13 cellular contexts compared by ENCODE assay signal in genomic region chr2:236816197-236817170, GRCh38.
DNase-seq lines count a peak whose midpoint lies in the region; ATAC-seq and TF ChIP-seq lines count a peak whose summit lies in the region.
"Had no signal": no experiment of that assay in that cellular context is flagged by ENCODE, and none has a peak within 500 bp of the region (broad histone marks: within the 10 kb centered on the region; RNA-seq: fewer than 3 reads in every experiment).

No MANE protein-coding gene starts in this region.

- peak; percentile 28 for DNase-seq in activated CD8-positive, alpha-beta memory T cell treated with anti-CD3 and anti-CD28 coated beads for 24 hours
- no peak for DNase-seq in activated CD8-positive, alpha-beta memory T cell treated with anti-CD3 and anti-CD28 coated beads, Interleukin-2, amount 10 ng/mL, durations not matched to agents 7 days and 5 days
- no peak for DNase-seq in neuronal stem cell (ENCODE audit: low spot score)
- DNase-seq in vagina (ENCODE audit: extremely low spot score in 2 of 2) = peak; percentile 79 to 81
- DNase-seq in anterior cingulate cortex (lab: John Stamatoyannopoulos, UW) = no peak
- DNase-seq in left colon = no peak
- DNase-seq: Caco-2; CD8-positive, alpha-beta memory T cell; DMS53; GF-D8 had no signal

- H2AFZ ChIP-seq in neuronal stem cell (ENCODE audit: low read length) = no peak overlapping the region

- H3K4me2 ChIP-seq in neuronal stem cell (ENCODE audit: insufficient read depth, low read length, poor library complexity, severe bottlenecking) = no peak overlapping the region

- intact Hi-C loops in vagina (cut with DNase I) (no loop called here), left colon (cut with DNase I, micrococcal nuclease) (no loop called here)

- no peaks in the 10 kb centered on the region for H3K36me3 Mint-ChIP-seq in activated CD8-positive, alpha-beta memory T cell treated with anti-CD3 and anti-CD28 coated beads, Interleukin-2, amount 10 ng/mL, durations not matched to agents 7 days and 5 days
- no peaks in the 10 kb centered on the region for H3K36me3 Mint-ChIP-seq in activated T-helper 17 cell treated with anti-CD3 and anti-CD28 coated beads, Interleukin-2, amount 50 U/mL, for 72 hours (ENCODE audit: low read depth)
- H3K36me3 Mint-ChIP-seq: CD8-positive, alpha-beta memory T cell had no signal

- H2BK15ac ChIP-seq in neuronal stem cell (ENCODE audit: low read length) = no peak overlapping the region

- H3K14ac ChIP-seq in neuronal stem cell (ENCODE audit: low read length) = peak overlapping the region; percentile 12

- H3K9me3 Mint-ChIP-seq in activated CD8-positive, alpha-beta memory T cell treated with anti-CD3 and anti-CD28 coated beads, Interleukin-2, amount 10 ng/mL, durations not matched to agents 7 days and 5 days (ENCODE audit: low read depth) = no peaks in the 10 kb centered on the region
- H3K9me3 Mint-ChIP-seq in activated T-helper 17 cell treated with anti-CD3 and anti-CD28 coated beads, Interleukin-2, amount 50 U/mL, for 72 hours = no peaks in the 10 kb centered on the region

- H2BK12ac ChIP-seq in neuronal stem cell (ENCODE audit: low read length) = no peak overlapping the region

- H3K4me1 ChIP-seq in neuronal stem cell (ENCODE audit: control insufficient read depth in 2 of 2, insufficient read depth in 1 of 2, low read depth in 1 of 2, low read length in 2 of 2) (peaks cover 0 to 6% of the 10 kb centered on the region in 2 donors), vagina (no peaks in the 10 kb centered on the region)
- H3K4me1 ChIP-seq: Caco-2, HAP-1 had no signal

- no peak overlapping the region for H3K4me3 Mint-ChIP-seq in activated CD8-positive, alpha-beta memory T cell treated with anti-CD3 and anti-CD28 coated beads, Interleukin-2, amount 10 ng/mL, durations not matched to agents 7 days and 5 days
- H3K4me3 Mint-ChIP-seq in activated T-helper 17 cell treated with anti-CD3 and anti-CD28 coated beads, Interleukin-2, amount 50 U/mL, for 72 hours = no peak overlapping the region
- H3K4me3 Mint-ChIP-seq: CD8-positive, alpha-beta memory T cell had no signal

- H3K36me3 ChIP-seq in neuronal stem cell (replicated peaks in 1 of 2; ENCODE audit: control insufficient read depth in 2 of 2, insufficient read depth in 2 of 2, low read length in 2 of 2) (peaks cover 0 to 1% of the 10 kb centered on the region in 2 donors), vagina (no peaks in the 10 kb centered on the region)
- H3K36me3 ChIP-seq: HAP-1 had no signal

- TF ChIP-seq POLR2A in vagina (IDR thresholded peaks at IDR 0.05) = no peak

- H2AK5ac ChIP-seq in neuronal stem cell (ENCODE audit: low read depth, low read length) = peak overlapping the region; percentile 41

- H3K9me3 ChIP-seq in neuronal stem cell (replicated peaks in 1 of 2; ENCODE audit: control insufficient read depth in 2 of 2, insufficient read depth in 1 of 2, low read depth in 1 of 2, low read length in 2 of 2) (peaks cover 0 to 2% of the 10 kb centered on the region in 2 donors), vagina (no peaks in the 10 kb centered on the region)
- H3K9me3 ChIP-seq: Caco-2, HAP-1 had no signal

- no peak for ATAC-seq in activated CD8-positive, alpha-beta memory T cell treated with anti-CD3 and anti-CD28 coated beads, Interleukin-2, amount 10 ng/mL, durations not matched to agents 7 days and 5 days
- ATAC-seq in activated T-helper 17 cell treated with anti-CD3 and anti-CD28 coated beads, Interleukin-2, amount 50 U/mL, for 72 hours (replicated peaks) = peak; percentile 14
- no peak for ATAC-seq in left colon

- H3K27me3 Mint-ChIP-seq in activated CD8-positive, alpha-beta memory T cell treated with anti-CD3 and anti-CD28 coated beads, Interleukin-2, amount 10 ng/mL, durations not matched to agents 7 days and 5 days = no peaks in the 10 kb centered on the region
- H3K27me3 Mint-ChIP-seq in activated T-helper 17 cell treated with anti-CD3 and anti-CD28 coated beads, Interleukin-2, amount 50 U/mL, for 72 hours = peaks cover 7% of the 10 kb centered on the region

- peak overlapping the region; percentile 33 for H3K18ac ChIP-seq in neuronal stem cell (ENCODE audit: low read length)

- no peak overlapping the region for H3K9ac ChIP-seq in neuronal stem cell (ENCODE audit: low read depth, low read length, poor library complexity)

- no peak overlapping the region for H3K4ac ChIP-seq in neuronal stem cell (ENCODE audit: low read length)

- no peak overlapping the region for H3K23ac ChIP-seq in neuronal stem cell (ENCODE audit: low read depth, low read length, poor library complexity)

- H3K27me3 ChIP-seq in neuronal stem cell (ENCODE audit: control insufficient read depth in 3 of 3, insufficient read depth in 3 of 3, low read depth in 1 of 3, low read length in 3 of 3) = no peaks in the 10 kb centered on the region
- H3K27me3 ChIP-seq in vagina = no peaks in the 10 kb centered on the region

- no peak overlapping the region for H4K8ac ChIP-seq in neuronal stem cell (ENCODE audit: low read depth, low read length)

- CTCF ChIA-PET in activated CD8-positive, alpha-beta memory T cell treated with anti-CD3 and anti-CD28 coated beads, Interleukin-2, amount 10 ng/mL, durations not matched to agents 7 days and 5 days (lab: Charles Lee) = no interaction called here

- H3K4me1 Mint-ChIP-seq in activated CD8-positive, alpha-beta memory T cell treated with anti-CD3 and anti-CD28 coated beads, Interleukin-2, amount 10 ng/mL, durations not matched to agents 7 days and 5 days = no peaks in the 10 kb centered on the region
- no peaks in the 10 kb centered on the region for H3K4me1 Mint-ChIP-seq in activated T-helper 17 cell treated with anti-CD3 and anti-CD28 coated beads, Interleukin-2, amount 50 U/mL, for 72 hours
- H3K4me1 Mint-ChIP-seq: CD8-positive, alpha-beta memory T cell had no signal

- H4K91ac ChIP-seq in neuronal stem cell (ENCODE audit: low read depth, low read length, poor library complexity) = no peak overlapping the region

- H3K79me1 ChIP-seq in neuronal stem cell (ENCODE audit: low read depth, low read length) = no peaks in the 10 kb centered on the region

- H3K4me3 ChIP-seq in neuronal stem cell (ENCODE audit: low read length in 2 of 2) (no peak overlapping the region), vagina (no peak overlapping the region)
- H3K4me3 ChIP-seq: HAP-1 had no signal

- H3K27ac ChIP-seq in neuronal stem cell (replicated peaks; ENCODE audit: low read length) (no peak overlapping the region), vagina (no peak overlapping the region)
- H3K27ac ChIP-seq: 22Rv1 had no signal

- no peak overlapping the region for H3K27ac Mint-ChIP-seq in activated CD8-positive, alpha-beta memory T cell treated with anti-CD3 and anti-CD28 coated beads, Interleukin-2, amount 10 ng/mL, durations not matched to agents 7 days and 5 days
- H3K27ac Mint-ChIP-seq in activated T-helper 17 cell treated with anti-CD3 and anti-CD28 coated beads, Interleukin-2, amount 50 U/mL, for 72 hours = no peak overlapping the region
- H3K27ac Mint-ChIP-seq: CD8-positive, alpha-beta memory T cell had no signal

- TF ChIP-seq CTCF in vagina (IDR thresholded peaks at IDR 0.05) = no peak

- no peak overlapping the region for H2BK5ac ChIP-seq in neuronal stem cell (ENCODE audit: low read length)

- WGBS in neuronal stem cell (ENCODE audit: extremely low coverage in 2 of 2, insufficient read length in 2 of 2, insufficient replicate concordance in 1 of 2), 2 donors = no CpG with 5 or more reads among the region's 24 CpGs

- H2BK120ac ChIP-seq in neuronal stem cell (ENCODE audit: low read depth, low read length) = no peak overlapping the region

Comparison
In these comparisons a context has a peak if more than half of its experiments do, and no peak if none do; other contexts are left out.
1. DNase-seq: peak in activated CD8-positive, alpha-beta memory T cell treated with anti-CD3 and anti-CD28 coated beads for 24 hours (single experiment) and vagina (2 of 2); none in activated CD8-positive, alpha-beta memory T cell treated with anti-CD3 and anti-CD28 coated beads, Interleukin-2, amount 10 ng/mL, durations not matched to agents 7 days and 5 days (single experiment), neuronal stem cell (single experiment), anterior cingulate cortex (0 of 58) and left colon (0 of 2).